Comparison of ENCODE assay signal across 8 cellular contexts in the genomic region with DNA sequence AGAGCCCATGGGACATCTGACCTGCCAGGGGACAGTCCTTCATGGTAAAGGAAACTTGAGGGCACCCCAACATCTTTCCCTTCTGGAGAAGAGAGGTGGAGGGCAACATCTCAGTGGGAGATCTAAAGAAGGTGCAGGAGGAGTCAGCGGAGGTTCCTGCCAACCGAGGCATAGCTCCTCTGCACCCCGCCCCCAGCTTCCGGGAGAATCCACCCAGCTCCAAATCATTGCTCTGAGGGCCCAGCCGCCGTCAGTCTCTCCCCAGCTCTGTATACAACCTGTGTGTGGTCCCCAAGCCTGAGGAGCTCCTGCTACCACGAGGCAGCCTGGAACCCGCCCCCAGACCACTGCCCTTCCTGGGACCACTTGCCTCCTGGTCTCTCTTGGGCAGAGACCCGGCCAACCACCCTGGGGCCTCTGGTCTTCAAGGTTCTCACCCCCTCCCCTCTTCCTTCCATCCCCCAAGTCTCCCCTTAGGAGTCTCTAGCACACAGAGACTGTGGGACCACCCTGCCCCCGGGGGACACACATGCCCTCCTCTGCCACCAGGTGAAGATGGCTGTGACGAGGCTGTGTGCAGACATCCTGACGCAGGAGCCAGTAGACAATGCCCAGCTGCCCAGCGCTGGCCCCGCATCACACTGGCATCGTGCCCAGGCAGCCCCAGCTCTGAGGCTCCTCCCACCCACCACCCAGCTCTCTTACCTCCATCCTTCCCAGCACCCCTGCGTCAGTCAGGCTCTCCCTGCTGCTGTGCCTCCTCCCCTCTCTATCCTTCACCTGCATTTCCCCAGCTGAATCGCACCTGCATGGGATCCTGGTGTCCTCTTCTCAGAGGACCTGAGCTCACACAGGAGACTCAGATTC. TPM values are rescaled to one million over a fixed set of nuclear protein-coding genes. Genes with fewer than 3 reads are reported as not detected.
DNase-seq lines count a peak whose midpoint lies in the region; ATAC-seq and TF ChIP-seq lines count a peak whose summit lies in the region.

No MANE protein-coding gene starts in this region.

- DNase-seq in DND-41: peak; percentile 50
- peak; percentile 25 for DNase-seq in NCI-H2029 treated with DMSO at 0.1 percent for 48 hours (lab: John Stamatoyannopoulos, UW)
- DNase-seq in activated T-helper 1 cell treated with anti-CD3 and anti-CD28 coated beads, Interleukin-12 subunit alpha, Interleukin-12 subunit beta, Interleukin-2, Interleukin-4 antibody, amounts not matched to agents 30 ng/mL and 10 ng/mL and 1 ng/mL, durations not matched to agents 14 hours and 24 hours and 36 hours (ENCODE audit: low spot score): no peak
- no peak for DNase-seq in aorta
- no peak for DNase-seq in left cardiac atrium
- DNase-seq in coronary artery (ENCODE audit: low spot score): no peak

- H3K9me3 ChIP-seq in DND-41 (ENCODE audit: insufficient read depth, low read length, severe bottlenecking): no peaks in the 10 kb centered on the region
- no peaks in the 10 kb centered on the region for H3K9me3 ChIP-seq in aorta (ENCODE audit: control insufficient read depth, low read length)

- TF ChIP-seq CTCF in DND-41 (IDR thresholded peaks at IDR 0.05; ENCODE audit: borderline replicate concordance, extremely low read depth, low read length, poor library complexity, severe bottlenecking) (no peak), nephron (IDR thresholded peaks at IDR 0.05; ENCODE audit: unreplicated experiment in 3 of 3) (no peak), coronary artery (IDR thresholded peaks at IDR 0.05) (no peak)

- H3K4me2 ChIP-seq in DND-41 (ENCODE audit: insufficient read depth, low read length): no peak overlapping the region

- H3K9me3 Mint-ChIP-seq in activated T-helper 1 cell treated with anti-CD3 and anti-CD28 coated beads, Interleukin-12 subunit alpha, Interleukin-12 subunit beta, Interleukin-2, Interleukin-4 antibody, amounts not matched to agents 30 ng/mL and 10 ng/mL and 1 ng/mL, durations not matched to agents 14 hours and 24 hours and 36 hours: no peaks in the 10 kb centered on the region
- no peaks in the 10 kb centered on the region for H3K9me3 Mint-ChIP-seq in nephron

- peaks cover 12% of the 10 kb centered on the region for H4K20me1 ChIP-seq in DND-41 (ENCODE audit: insufficient read depth, low read length)

- H3K4me1 Mint-ChIP-seq in activated T-helper 1 cell treated with anti-CD3 and anti-CD28 coated beads, Interleukin-12 subunit alpha, Interleukin-12 subunit beta, Interleukin-2, Interleukin-4 antibody, amounts not matched to agents 30 ng/mL and 10 ng/mL and 1 ng/mL, durations not matched to agents 14 hours and 24 hours and 36 hours (ENCODE audit: low read depth): peaks cover 12% of the 10 kb centered on the region
- H3K4me1 Mint-ChIP-seq in nephron: peaks cover 17% of the 10 kb centered on the region

- H2AFZ ChIP-seq in DND-41 (ENCODE audit: low read depth, low read length): no peak overlapping the region

- H3K4me1 ChIP-seq in DND-41 (ENCODE audit: insufficient read depth, low read length) (peaks cover 4% of the 10 kb centered on the region; the same call in 1 of the 2 replicates), aorta (ENCODE audit: control insufficient read depth in 1 of 2, insufficient read depth in 2 of 2, low read length in 2 of 2) (no peaks in the 10 kb centered on the region)

- no peak overlapping the region for H3K4me3 ChIP-seq in DND-41 (ENCODE audit: low read depth in 1 of 2, low read length in 2 of 2)
- no peak overlapping the region for H3K4me3 ChIP-seq in aorta (ENCODE audit: low read length in 2 of 2)
- H3K4me3 ChIP-seq in coronary artery: no peak overlapping the region

- H3K9ac ChIP-seq in DND-41 (ENCODE audit: low read depth, low read length): no peak overlapping the region

- no peak overlapping the region for H3K4me3 Mint-ChIP-seq in activated T-helper 1 cell treated with anti-CD3 and anti-CD28 coated beads, Interleukin-12 subunit alpha, Interleukin-12 subunit beta, Interleukin-2, Interleukin-4 antibody, amounts not matched to agents 30 ng/mL and 10 ng/mL and 1 ng/mL, durations not matched to agents 14 hours and 24 hours and 36 hours
- H3K4me3 Mint-ChIP-seq in nephron: peak overlapping the region in 2 of 3 experiments; percentile 16 to 47

- H3K79me2 ChIP-seq in DND-41 (ENCODE audit: insufficient read depth, low read length): no peaks in the 10 kb centered on the region

- intact Hi-C loops in activated T-helper 1 cell treated with anti-CD3 and anti-CD28 coated beads, Interleukin-12 subunit alpha, Interleukin-12 subunit beta, Interleukin-2, Interleukin-4 antibody, amounts not matched to agents 30 ng/mL and 10 ng/mL and 1 ng/mL, durations not matched to agents 14 hours and 24 hours and 36 hours (cut with micrococcal nuclease): loop anchor here (5.0 kb wide), 1 partner anchor 223 kb away; a partner anchor contains a TSS
- intact Hi-C loops in aorta (cut with DNase I) (no loop called here), left cardiac atrium (cut with DNase I) (no loop called here)

- ATAC-seq in DND-41 (ENCODE audit: insufficient read depth, low read depth) (peak; percentile 68), aorta (ENCODE audit: low FRiP score) (no peak), HG03571 (IDR thresholded peaks at IDR 0.05; ENCODE audit: unreplicated experiment) (no peak), left cardiac atrium (no peak)

- 41 to 47% methylated on average over 17 of the region's 17 CpGs for WGBS in aorta, 2 donors

- peaks cover 25% of the 10 kb centered on the region for H3K27me3 Mint-ChIP-seq in activated T-helper 1 cell treated with anti-CD3 and anti-CD28 coated beads, Interleukin-12 subunit alpha, Interleukin-12 subunit beta, Interleukin-2, Interleukin-4 antibody, amounts not matched to agents 30 ng/mL and 10 ng/mL and 1 ng/mL, durations not matched to agents 14 hours and 24 hours and 36 hours (ENCODE audit: insufficient read depth)
- peaks cover 33% of the 10 kb centered on the region for H3K27me3 Mint-ChIP-seq in nephron (ENCODE audit: low read depth)

- H3K27ac ChIP-seq in DND-41 (ENCODE audit: low read length) (no peak overlapping the region), aorta (ENCODE audit: low read depth in 1 of 2, low read length in 2 of 2) (no peak overlapping the region), coronary artery (no peak overlapping the region)

- no peaks in the 10 kb centered on the region for H3K36me3 ChIP-seq in DND-41 (ENCODE audit: insufficient read depth, low read length)
- no peaks in the 10 kb centered on the region for H3K36me3 ChIP-seq in aorta (ENCODE audit: control insufficient read depth in 1 of 2, insufficient read depth in 2 of 2, low read length in 1 of 2)

- H3K27ac Mint-ChIP-seq in activated T-helper 1 cell treated with anti-CD3 and anti-CD28 coated beads, Interleukin-12 subunit alpha, Interleukin-12 subunit beta, Interleukin-2, Interleukin-4 antibody, amounts not matched to agents 30 ng/mL and 10 ng/mL and 1 ng/mL, durations not matched to agents 14 hours and 24 hours and 36 hours: peak overlapping the region; percentile 20
- peak overlapping the region in 1 of 3 experiments; percentile 59 for H3K27ac Mint-ChIP-seq in nephron

- peaks cover 29% of the 10 kb centered on the region for H3K27me3 ChIP-seq in DND-41 (ENCODE audit: insufficient read depth, low read length, poor library complexity)
- H3K27me3 ChIP-seq in aorta (ENCODE audit: control insufficient read depth in 1 of 2, insufficient read depth in 2 of 2, low read length in 1 of 2): no peaks in the 10 kb centered on the region

- no peaks in the 10 kb centered on the region for H3K36me3 Mint-ChIP-seq in activated T-helper 1 cell treated with anti-CD3 and anti-CD28 coated beads, Interleukin-12 subunit alpha, Interleukin-12 subunit beta, Interleukin-2, Interleukin-4 antibody, amounts not matched to agents 30 ng/mL and 10 ng/mL and 1 ng/mL, durations not matched to agents 14 hours and 24 hours and 36 hours (ENCODE audit: low read depth)
- H3K36me3 Mint-ChIP-seq in nephron (ENCODE audit: low read depth): no peaks in the 10 kb centered on the region

RNA-seq across cellular contexts. Expression of a gene that starts 13.0 kb away (rescaled TPM):
- 8.5 and 10.9 TPM in 2 replicates for total RNA-seq in activated T-helper 1 cell treated with anti-CD3 and anti-CD28 coated beads, Interleukin-12 subunit alpha, Interleukin-12 subunit beta, Interleukin-2, Interleukin-4 antibody, amounts not matched to agents 30 ng/mL and 10 ng/mL and 1 ng/mL, durations not matched to agents 14 hours and 24 hours and 36 hours
- total RNA-seq in aorta (10 to 100 TPM; 13.3 to 29.9 TPM), left cardiac atrium (10 to 100 TPM; 25.9 to 29.1 TPM)
- 10 to 100 TPM in 1 of 2 donors, 1 to 10 TPM in 1; 6.1 to 10.0 TPM for polyA plus RNA-seq in aorta

RNA-seq across cellular contexts. Expression of a gene that starts 25.6 kb away (rescaled TPM):
- total RNA-seq in activated T-helper 1 cell treated with anti-CD3 and anti-CD28 coated beads, Interleukin-12 subunit alpha, Interleukin-12 subunit beta, Interleukin-2, Interleukin-4 antibody, amounts not matched to agents 30 ng/mL and 10 ng/mL and 1 ng/mL, durations not matched to agents 14 hours and 24 hours and 36 hours: 6.5 and 7.4 TPM in 2 replicates
- total RNA-seq in aorta (10 to 100 TPM; 15.0 to 32.1 TPM), left cardiac atrium (10 to 100 TPM; 22.4 to 25.5 TPM)
- 1 to 10 TPM in 1 of 2 donors, under 1 TPM in 1; 0.13 to 1.1 TPM for polyA plus RNA-seq in aorta

RNA-seq across cellular contexts. Expression of a gene that starts 54.2 kb away (rescaled TPM):
- 41.1 and 41.9 TPM in 2 replicates for total RNA-seq in activated T-helper 1 cell treated with anti-CD3 and anti-CD28 coated beads, Interleukin-12 subunit alpha, Interleukin-12 subunit beta, Interleukin-2, Interleukin-4 antibody, amounts not matched to agents 30 ng/mL and 10 ng/mL and 1 ng/mL, durations not matched to agents 14 hours and 24 hours and 36 hours
- total RNA-seq in aorta (10 to 100 TPM; 39.1 to 40.4 TPM), left cardiac atrium (10 to 100 TPM; 37.7 to 42.7 TPM)
- polyA plus RNA-seq in aorta: 10 to 100 TPM; 45.2 to 99.4 TPM

Comparison
In these comparisons a context has a peak if more than half of its experiments do, and no peak if none do; other contexts are left out.
1. DNase-seq: peak in DND-41 (single experiment) and NCI-H2029 treated with DMSO at 0.1 percent for 48 hours (single experiment); none in activated T-helper 1 cell treated with anti-CD3 and anti-CD28 coated beads, Interleukin-12 subunit alpha, Interleukin-12 subunit beta, Interleukin-2, Interleukin-4 antibody, amounts not matched to agents 30 ng/mL and 10 ng/mL and 1 ng/mL, durations not matched to agents 14 hours and 24 hours and 36 hours (single experiment), aorta (0 of 2), left cardiac atrium (single experiment) and coronary artery (single experiment).